8 cellular contexts compared by ENCODE assay signal in the genomic region with DNA sequence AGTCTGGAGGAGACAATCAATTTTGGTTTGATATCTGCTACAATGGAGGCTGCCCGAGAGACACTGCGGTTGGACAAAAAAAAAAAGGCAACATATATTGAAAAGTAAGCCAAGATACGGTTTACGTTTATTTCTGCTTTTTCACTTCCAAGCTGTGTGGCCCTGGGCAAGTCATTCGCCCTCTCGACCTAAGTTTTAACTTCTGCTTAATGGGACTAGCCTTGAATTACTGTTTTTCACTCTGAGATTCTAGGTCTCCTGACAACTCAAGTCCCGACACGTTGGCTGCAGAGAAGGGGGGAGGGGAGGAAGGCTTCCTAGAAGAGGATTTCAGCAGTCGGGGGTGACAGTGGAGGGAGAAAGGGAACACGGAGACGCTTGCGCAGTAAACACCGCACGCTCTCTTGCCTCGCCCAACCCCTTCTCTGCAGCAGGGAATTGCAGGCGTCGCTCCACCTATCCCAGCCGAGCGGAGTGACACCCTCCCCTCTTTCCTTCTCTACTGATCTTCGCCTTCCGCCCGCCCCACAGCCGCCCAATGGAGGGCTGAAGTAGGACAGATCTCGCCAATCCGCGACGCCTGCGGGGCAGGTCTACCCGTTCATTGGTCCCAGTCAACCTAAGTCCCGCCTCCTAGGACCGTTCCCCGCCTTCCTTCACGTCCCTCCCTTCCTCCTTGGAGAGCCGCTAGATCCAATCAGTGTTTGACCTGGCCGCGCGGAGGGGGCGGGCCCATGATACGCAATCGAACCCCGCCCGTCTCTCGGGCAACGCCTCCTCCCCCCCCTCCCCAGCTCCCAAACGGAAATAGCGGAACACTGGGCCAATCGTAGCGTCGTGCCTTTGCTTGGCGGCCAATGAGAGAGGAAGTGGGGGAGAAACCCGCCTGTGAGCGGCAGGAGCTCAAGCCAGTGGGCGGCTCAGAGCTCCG. TPM values are rescaled to one million over a fixed set of nuclear protein-coding genes. Genes with fewer than 3 reads are reported as not detected.
DNase-seq lines count a peak whose midpoint lies in the region; ATAC-seq and TF ChIP-seq lines count a peak whose summit lies in the region.

No MANE protein-coding gene starts in this region.

- H3K4me1 ChIP-seq in mammary epithelial cell (ENCODE audit: insufficient read depth, low read length) (peaks cover 20% of the 10 kb centered on the region), iPS-20b (ENCODE audit: insufficient read depth, low read length) (peaks cover 3% of the 10 kb centered on the region; the same call in 1 of the 2 replicates), skeletal muscle tissue (ENCODE audit: control insufficient read depth in 3 of 3, insufficient read depth in 3 of 3, low read length in 3 of 3) (peaks cover 22 to 34% (median 22%) of the 10 kb centered on the region in 3 donors)

- peak; percentile 94 for ATAC-seq in GM18907 (IDR thresholded peaks at IDR 0.05; ENCODE audit: unreplicated experiment)
- peak; percentile 84 for ATAC-seq in HG03139 (IDR thresholded peaks at IDR 0.05; ENCODE audit: unreplicated experiment)

- no peaks in the 10 kb centered on the region for H3K27me3 ChIP-seq in AG04450 (ENCODE audit: control insufficient read depth, insufficient read depth, low read length)
- H3K27me3 ChIP-seq in WERI-Rb-1 (ENCODE audit: insufficient read depth, low read depth, severe bottlenecking): no peaks in the 10 kb centered on the region
- no peaks in the 10 kb centered on the region for H3K27me3 ChIP-seq in mammary epithelial cell (ENCODE audit: insufficient read depth, low read length)
- H3K27me3 ChIP-seq in iPS-20b (ENCODE audit: insufficient read depth, low read length): no peaks in the 10 kb centered on the region
- H3K27me3 ChIP-seq in skeletal muscle tissue (ENCODE audit: control insufficient read depth in 3 of 3, insufficient read depth in 3 of 3, low read length in 3 of 3): no peaks in the 10 kb centered on the region

- H3K36me3 ChIP-seq in WERI-Rb-1 (no peaks in the 10 kb centered on the region), mammary epithelial cell (ENCODE audit: insufficient read depth, low read length) (no peaks in the 10 kb centered on the region), iPS-20b (ENCODE audit: insufficient read depth, low read depth, low read length) (no peaks in the 10 kb centered on the region), skeletal muscle tissue (ENCODE audit: control insufficient read depth in 3 of 3, insufficient read depth in 3 of 3, low read length in 3 of 3) (no peaks in the 10 kb centered on the region)

- H3K27ac ChIP-seq in AG04450 (ENCODE audit: low read depth, low read length) (peak overlapping the region; percentile 86), WERI-Rb-1 (peak overlapping the region; percentile 91), mammary epithelial cell (ENCODE audit: insufficient read depth, low read depth, low read length) (peak overlapping the region; percentile 93), iPS-20b (ENCODE audit: low read length) (peak overlapping the region; percentile 88), skeletal muscle tissue (ENCODE audit: low read depth, low read length) (peak overlapping the region; percentile 94)

- intact Hi-C loops in mammary epithelial cell (cut with micrococcal nuclease): loop anchor here (1.0 to 5.0 kb wide), 5 partner anchors 47 to 161 kb away; partner anchors contain the start of genes ATF5, CPT1C, FUZ and NUP62

- DNase-seq in AG04450 (ENCODE audit: low read depth, low spot score): peak; percentile 100
- peak; percentile 100 for DNase-seq in NCI-H2196 treated with DMSO at 0.1 percent for 48 hours (lab: John Stamatoyannopoulos, UW; ENCODE audit: unreplicated experiment)
- DNase-seq in WERI-Rb-1: peak; percentile 99
- peak; percentile 100 for DNase-seq in mammary epithelial cell

- no peaks in the 10 kb centered on the region for H3K9me3 ChIP-seq in AG04450 (ENCODE audit: control insufficient read depth, insufficient read depth, low read length)
- H3K9me3 ChIP-seq in WERI-Rb-1 (ENCODE audit: severe bottlenecking): no peaks in the 10 kb centered on the region
- no peaks in the 10 kb centered on the region for H3K9me3 ChIP-seq in mammary epithelial cell (replicated peaks; ENCODE audit: insufficient read depth, low read length)
- no peaks in the 10 kb centered on the region for H3K9me3 ChIP-seq in iPS-20b (ENCODE audit: insufficient read depth, low read depth, low read length)
- no peaks in the 10 kb centered on the region for H3K9me3 ChIP-seq in skeletal muscle tissue (ENCODE audit: control insufficient read depth in 3 of 3, low read length in 3 of 3)

- no peaks in the 10 kb centered on the region for H4K20me1 ChIP-seq in mammary epithelial cell (ENCODE audit: insufficient read depth, low read length)

- H2AFZ ChIP-seq in mammary epithelial cell (ENCODE audit: low read depth, low read length): peak overlapping the region; percentile 92

- H3K4me3 ChIP-seq in AG04450 (ENCODE audit: low read depth, low read length) (peak overlapping the region; percentile 5), WERI-Rb-1 (ENCODE audit: low read depth, low read length) (peak overlapping the region; percentile 37), mammary epithelial cell (replicated peaks in 1 of 3; ENCODE audit: insufficient read depth in 1 of 3, low read depth in 2 of 3, low read length in 3 of 3) (peak overlapping the region; percentile 28 to 38 (median 35)), iPS-20b (ENCODE audit: low read length) (peak overlapping the region; percentile 62), skeletal muscle tissue (ENCODE audit: low read length in 3 of 3) (peak overlapping the region; percentile 65 to 81 (median 69))

- H3K4me2 ChIP-seq in mammary epithelial cell (ENCODE audit: insufficient read depth, low read depth, low read length): peak overlapping the region; percentile 71

- POLR2A ChIA-PET in AG04450 (lab: Yijun Ruan, JAX): interaction anchor here (0.5 to 1.6 kb wide), 8 partner anchors 21 to 477 kb away, joined by 3 to 6 read pairs (median 4); partner anchors contain the start of gene NOSIP

- BruUV-seq in mammary epithelial cell (replicated peaks; lab: Mats Ljungman, UMichigan): TSS peak; percentile 97

- CTCF ChIA-PET in AG04450 (lab: Charles Lee): interaction anchor here (0.5 to 1.6 kb wide), 2 partner anchors 47 to 85 kb away, joined by 3 to 4 read pairs; no protein-coding TSS in a partner anchor
- CTCF ChIA-PET in mammary epithelial cell (lab: Charles Lee; ENCODE audit: low non-redundant PET): no interaction called here

- in situ Hi-C loops in mammary epithelial cell (cut with MboI; ENCODE audit: low sequenced_read_pairs in 2 of 2): no loop called here

- 3% methylated on average over 18 of the region's 54 CpGs for WGBS in mammary epithelial cell (ENCODE audit: low coverage, missing lambda C conversion rate)

- no peak for TF ChIP-seq CTCF in AG04450 (IDR thresholded peaks at IDR 0.05; ENCODE audit: low read depth, low read length)
- TF ChIP-seq CTCF in WERI-Rb-1 (IDR thresholded peaks at IDR 0.05; ENCODE audit: low read depth, low read length): no peak
- no peak for TF ChIP-seq CTCF in mammary epithelial cell (conservative IDR thresholded peaks at IDR 0.05 in 1 of 2, IDR thresholded peaks at IDR 0.05 in 1 of 2; ENCODE audit: extremely low read depth in 1 of 2, insufficient read depth in 1 of 2, low read depth in 1 of 2, low read length in 2 of 2)

- H3K9ac ChIP-seq in mammary epithelial cell (ENCODE audit: insufficient read depth, low read length) (peak overlapping the region; percentile 84), iPS-20b (ENCODE audit: low read depth, low read length) (peak overlapping the region; percentile 90), skeletal muscle tissue (ENCODE audit: low read depth in 1 of 3, low read length in 3 of 3) (peak overlapping the region; percentile 76 to 89 (median 86))

- H3K79me2 ChIP-seq in mammary epithelial cell (ENCODE audit: insufficient read depth, low read length): peaks cover 41% of the 10 kb centered on the region

- dilution Hi-C loops in mammary epithelial cell (cut with HindIII; ENCODE audit: low sequenced_read_pairs): no loop called here

RNA-seq across cellular contexts. Expression of gene AP2A1, which starts 0.5 kb away (rescaled TPM):
- polyA plus RNA-seq in AG04450 (2011; rRNA removed) (59.1 and 82.2 TPM in 2 replicates), mammary epithelial cell (78.2 TPM)
- 96.8 and 122 TPM in 2 replicates for polyA minus RNA-seq in AG04450 (2011; rRNA and poly(A)+ RNA removed)
- total RNA-seq in mammary epithelial cell (10 to 100 TPM; 70.3 to 98.8 TPM), skeletal muscle tissue (32.9 TPM)
- polyA minus RNA-seq in mammary epithelial cell: 70.8 TPM

RNA-seq across cellular contexts. Expression of gene TSKS, which starts 3.2 kb away (rescaled TPM):
- polyA plus RNA-seq in AG04450 (2011; rRNA removed): not detected in 2 replicates
- 0.09 TPM in 1 of 2 replicates, not detected in the other for polyA minus RNA-seq in AG04450 (2011; rRNA and poly(A)+ RNA removed)
- total RNA-seq in mammary epithelial cell: not detected
- polyA plus RNA-seq in mammary epithelial cell: not detected
- not detected for polyA minus RNA-seq in mammary epithelial cell
- total RNA-seq in skeletal muscle tissue: under 0.01 TPM

RNA-seq across cellular contexts. Expression of gene FUZ, which starts 46.8 kb away (rescaled TPM):
- polyA plus RNA-seq in AG04450 (2011; rRNA removed) (6.9 and 9.0 TPM in 2 replicates), mammary epithelial cell (9.0 TPM)
- 4.1 and 8.0 TPM in 2 replicates for polyA minus RNA-seq in AG04450 (2011; rRNA and poly(A)+ RNA removed)
- total RNA-seq in mammary epithelial cell (10 to 100 TPM in 1 of 2 donors, 1 to 10 TPM in 1; 9.2 to 10.8 TPM), skeletal muscle tissue (12.5 TPM)
- polyA minus RNA-seq in mammary epithelial cell: 34.3 TPM

RNA-seq across cellular contexts. Expression of gene MED25, which starts 51.8 kb away (rescaled TPM):
- 12.6 and 20.3 TPM in 2 replicates for polyA plus RNA-seq in AG04450 (2011; rRNA removed)
- 25.4 and 33.2 TPM in 2 replicates for polyA minus RNA-seq in AG04450 (2011; rRNA and poly(A)+ RNA removed)
- total RNA-seq in mammary epithelial cell: 10 to 100 TPM; 18.3 to 51.8 TPM
- polyA plus RNA-seq in mammary epithelial cell: 29.7 TPM
- 45.4 TPM for polyA minus RNA-seq in mammary epithelial cell
- 11.0 TPM for total RNA-seq in skeletal muscle tissue

Comparison
In these comparisons a context has a peak if more than half of its experiments do, and no peak if none do; other contexts are left out.
1. Peak in every context shown above with its lines: DNase-seq, ATAC-seq, H3K4me3 ChIP-seq and H3K27ac ChIP-seq.
2. H3K4me3 ChIP-seq: peak in every context shown above with its lines; median percentile 69 in skeletal muscle tissue; 62 in iPS-20b; 37 in WERI-Rb-1; 35 in mammary epithelial cell; 5 in AG04450.